ENCODE assay signal across 14 cellular contexts in genomic region chr20:49386848-49387605, GRCh38.
A peak's percentile ranks its signal among the peaks of the same experiment; 100 is the strongest.
DNase-seq lines count a peak whose midpoint lies in the region; ATAC-seq, FAIRE-seq and TF ChIP-seq lines count a peak whose summit lies in the region.
"Had no signal": no experiment of that assay in that cellular context is flagged by ENCODE, and none has a peak within 500 bp of the region (broad histone marks: within the 10 kb centered on the region; RNA-seq: fewer than 3 reads in every experiment).

No MANE protein-coding gene starts in this region.

- no peak overlapping the region for H3K56ac ChIP-seq in H1 (replicated peaks; ENCODE audit: insufficient read length, low read depth, low read length)

- H2BK15ac ChIP-seq in H1 (ENCODE audit: low read length): 0 out of 2 replicates have a peak overlapping the region, but pooled peaks have one; percentile 18

- H4K5ac ChIP-seq in H1 (ENCODE audit: insufficient read length, low read depth, low read length): no peak overlapping the region

- no peak overlapping the region for H2AFZ ChIP-seq in H1 (ENCODE audit: low read length)

- H3K14ac ChIP-seq in H1 (ENCODE audit: insufficient read length): no peak overlapping the region

- no peak overlapping the region; a peak in 1 of 7 replicates for H3K9ac ChIP-seq in H1 (replicated peaks in 1 of 4; ENCODE audit: extremely low read depth in 1 of 4, low read depth in 3 of 4, low read length in 3 of 4)

- CTCF ChIA-PET in H1 (lab: Charles Lee; ENCODE audit: partially characterized antibody): interaction anchor here (0.7 to 7.9 kb wide), 6 partner anchors 28 to 1969 kb away, joined by 3 to 70 read pairs (median 20); partner anchors contain the start of gene KCNB1

- no peaks in the 10 kb centered on the region for H3K23me2 ChIP-seq in H1 (ENCODE audit: low read depth, low read length)

- H3K23ac ChIP-seq in H1 (ENCODE audit: insufficient read length): no peak overlapping the region

- H3K18ac ChIP-seq in H1 (ENCODE audit: extremely low read depth, low read length): no peak overlapping the region

- H2BK12ac ChIP-seq in H1 (ENCODE audit: low read depth, low read length): no peak overlapping the region

- DNase-seq in NCI-H1092 treated with DMSO at 0.1 percent for 48 hours (lab: John Stamatoyannopoulos, UW) (peak; percentile 82), NCI-H2227 (lab: John Stamatoyannopoulos, UW; ENCODE audit: unreplicated experiment) (peak; percentile 80), H1 (ENCODE audit: low read depth in 1 of 2, low spot score in 2 of 2) (no peak), gastrocnemius medialis (peak in 1 of 2 donors; percentile 50), left colon (no peak), amniotic stem cell (lab: John Stamatoyannopoulos, UW) (no peak)
- DNase-seq: activated CD8-positive, alpha-beta T cell treated with anti-CD3 and anti-CD28 coated beads, Interleukin-2, amount 10 ng/mL, durations not matched to agents 7 days and 5 days; C1 segment of cervical spinal cord; dorsolateral prefrontal cortex; IMR-90; NCI-H1930 had no signal

- H3K9me3 ChIP-seq in H1 (ENCODE audit: insufficient read depth in 2 of 2, low read depth in 1 of 2, low read length in 1 of 2) (no peaks in the 10 kb centered on the region), gastrocnemius medialis (no peaks in the 10 kb centered on the region)
- H3K9me3 ChIP-seq: right atrium auricular region had no signal

- TF ChIP-seq CTCF in H1 (IDR thresholded peaks at IDR 0.05; ENCODE audit: control extremely low read depth in 1 of 3, insufficient read depth in 1 of 3, low read depth in 1 of 3, low read length in 3 of 3) (no peak), gastrocnemius medialis (IDR thresholded peaks at IDR 0.05 in 4 of 5, conservative IDR thresholded peaks at IDR 0.05 in 1 of 5) (no peak)

- no peaks in the 10 kb centered on the region for H3K36me3 ChIP-seq in H1 (ENCODE audit: control insufficient read depth in 2 of 4, insufficient read depth in 4 of 4, low read length in 3 of 4)
- H3K36me3 ChIP-seq in gastrocnemius medialis: no peaks in the 10 kb centered on the region
- H3K36me3 ChIP-seq: right atrium auricular region had no signal

- peak in 1 of 2 donors; percentile 40 for ATAC-seq in gastrocnemius medialis
- no peak for ATAC-seq in left colon
- no peak for ATAC-seq in HG03280 (IDR thresholded peaks at IDR 0.05; ENCODE audit: unreplicated experiment)
- ATAC-seq: activated CD8-positive, alpha-beta T cell treated with anti-CD3 and anti-CD28 coated beads, Interleukin-2, amount 10 ng/mL, durations not matched to agents 7 days and 5 days; Right ventricle myocardium inferior had no signal

- no peak overlapping the region for H3K4ac ChIP-seq in H1 (replicated peaks; ENCODE audit: insufficient read length, low read depth, low read length)

- 84% methylated on average over 6 of the region's 6 CpGs; no CpG with 5 or more reads in 1 of the 2 experiments for WGBS in H1 (ENCODE audit: extremely low coverage in 1 of 2, insufficient coverage in 1 of 2, insufficient read length in 1 of 2, insufficient replicate concordance in 2 of 2, low coverage in 1 of 2, low lambda C conversion rate in 2 of 2, missing lambda C conversion rate in 1 of 2), 2 experiments

- H2AK5ac ChIP-seq in H1 (ENCODE audit: low read depth, low read length): no peak overlapping the region

- no peak for TF ChIP-seq EP300 in H1 (IDR thresholded peaks at IDR 0.05; ENCODE audit: borderline replicate concordance in 1 of 2, low read depth in 2 of 2, low read length in 2 of 2)

- H3K4me2 ChIP-seq in H1 (ENCODE audit: insufficient read depth in 1 of 2, low read depth in 2 of 2, low read length in 2 of 2): no peak overlapping the region

- TF ChIP-seq RAD21 in H1 (IDR thresholded peaks at IDR 0.05 in 1 of 2, conservative IDR thresholded peaks at IDR 0.05 in 1 of 2; ENCODE audit: low read depth in 2 of 2, low read length in 2 of 2): no peak

- H4K8ac ChIP-seq in H1 (ENCODE audit: extremely low read depth, insufficient read depth, low read length): no peak overlapping the region

- FAIRE-seq in H1 (lab: Jason Lieb, UNC): no peak

- in situ Hi-C loops in gastrocnemius medialis (cut with MboI; ENCODE audit: low sequenced_read_pairs in 4 of 4): no loop called here

- no peak overlapping the region for H2BK20ac ChIP-seq in H1 (ENCODE audit: low read length)

- H4K20me1 ChIP-seq in H1 (replicated peaks in 1 of 2; ENCODE audit: control insufficient read depth in 1 of 2, insufficient read depth in 2 of 2, low read length in 2 of 2): no peaks in the 10 kb centered on the region

- no peak overlapping the region for H2BK120ac ChIP-seq in H1 (replicated peaks; ENCODE audit: low read depth, low read length)

- H3K79me2 ChIP-seq in H1 (ENCODE audit: control insufficient read depth in 1 of 2, insufficient read depth in 2 of 2, low read length in 2 of 2): no peaks in the 10 kb centered on the region

- no peak overlapping the region for H4K91ac ChIP-seq in H1 (replicated peaks; ENCODE audit: insufficient read length, low read length)

- H3K27ac ChIP-seq in H1 (ENCODE audit: low read depth, low read length) (no peak overlapping the region), gastrocnemius medialis (peak overlapping the region; percentile 8 to 83 (median 53))
- H3K27ac ChIP-seq: right atrium auricular region had no signal

- POLR2A ChIA-PET in H1 (lab: Charles Lee; ENCODE audit: partially characterized antibody): no interaction called here

- H3K4me3 ChIP-seq in H1 (ENCODE audit: extremely low read depth in 1 of 4, insufficient read depth in 2 of 4, low read depth in 3 of 4, low read length in 4 of 4) (no peak overlapping the region), gastrocnemius medialis (no peak overlapping the region)
- H3K4me3 ChIP-seq: dorsolateral prefrontal cortex, right atrium auricular region had no signal

- no peaks in the 10 kb centered on the region; a peak in 1 of 7 replicates for H3K27me3 ChIP-seq in H1 (replicated peaks in 1 of 4; ENCODE audit: control insufficient read depth in 3 of 4, extremely low read depth in 1 of 4, insufficient read depth in 3 of 4, low read length in 3 of 4)
- no peaks in the 10 kb centered on the region for H3K27me3 ChIP-seq in gastrocnemius medialis
- H3K27me3 ChIP-seq: dorsolateral prefrontal cortex, right atrium auricular region had no signal

- intact Hi-C loops in gastrocnemius medialis (cut with DNase I; ENCODE audit: low total_unique reads) (no loop called here), left colon (cut with DNase I, micrococcal nuclease) (no loop called here)

- no peaks in the 10 kb centered on the region for H3K79me1 ChIP-seq in H1 (ENCODE audit: low read depth, low read length)

- TF ChIP-seq POLR2A in H1 (IDR thresholded peaks at IDR 0.05; ENCODE audit: control extremely low read depth in 1 of 2, low read depth in 2 of 2, low read length in 2 of 2) (no peak), gastrocnemius medialis (IDR thresholded peaks at IDR 0.05) (no peak)

- no peak overlapping the region for H2BK5ac ChIP-seq in H1 (ENCODE audit: low read depth, low read length)

- no peaks in the 10 kb centered on the region for H3K4me1 ChIP-seq in H1 (replicated peaks in 1 of 4; ENCODE audit: control insufficient read depth in 3 of 4, insufficient read depth in 4 of 4, low read length in 3 of 4)
- H3K4me1 ChIP-seq in gastrocnemius medialis: peaks cover 25 to 75% of the 10 kb centered on the region in 2 donors

TF ChIP-seq in H1, 55 proteins besides CTCF, POLR2A, EP300 and RAD21:
- no peak for TF ChIP-seq SIX5 (IDR thresholded peaks at IDR 0.05; ENCODE audit: low read depth, low read length)
- no peak for TF ChIP-seq USF2 (IDR thresholded peaks at IDR 0.05; ENCODE audit: low read length)
- TF ChIP-seq PHF8 (conservative IDR thresholded peaks at IDR 0.05; ENCODE audit: low read depth, low read length): no peak
- no peak for TF ChIP-seq JUN (IDR thresholded peaks at IDR 0.05; ENCODE audit: low read depth, low read length)
- no peak for TF ChIP-seq SP2 (IDR thresholded peaks at IDR 0.05; ENCODE audit: low read length)
- no peak for TF ChIP-seq NANOG (IDR thresholded peaks at IDR 0.05; ENCODE audit: insufficient read depth, low read depth, low read length, poor library complexity, severe bottlenecking)
- TF ChIP-seq GABPA (IDR thresholded peaks at IDR 0.05; ENCODE audit: borderline replicate concordance, insufficient read depth, low read length): no peak
- no peak for TF ChIP-seq RFX5 (IDR thresholded peaks at IDR 0.05; ENCODE audit: borderline replicate concordance, low read depth, low read length)
- no peak for TF ChIP-seq SUZ12 (IDR thresholded peaks at IDR 0.05; ENCODE audit: low read length)
- no peak for TF ChIP-seq HDAC6 (IDR thresholded peaks at IDR 0.05; ENCODE audit: low read depth, low read length)
- TF ChIP-seq YY1 (IDR thresholded peaks at IDR 0.05; ENCODE audit: low read depth, low read length): no peak
- TF ChIP-seq KDM1A (IDR thresholded peaks at IDR 0.05; ENCODE audit: borderline replicate concordance, low read length): no peak
- no peak for TF ChIP-seq FOSL1 (IDR thresholded peaks at IDR 0.05; ENCODE audit: insufficient read depth, low read depth, low read length)

Comparison
In these comparisons a context has a peak if more than half of its experiments do, and no peak if none do; other contexts are left out.
1. DNase-seq: peak in NCI-H1092 treated with DMSO at 0.1 percent for 48 hours (single experiment) and NCI-H2227 (single experiment); none in H1 (0 of 2), left colon (0 of 2) and amniotic stem cell (single experiment).